ENCODE assay signal across 8 cellular contexts in the genomic region with DNA sequence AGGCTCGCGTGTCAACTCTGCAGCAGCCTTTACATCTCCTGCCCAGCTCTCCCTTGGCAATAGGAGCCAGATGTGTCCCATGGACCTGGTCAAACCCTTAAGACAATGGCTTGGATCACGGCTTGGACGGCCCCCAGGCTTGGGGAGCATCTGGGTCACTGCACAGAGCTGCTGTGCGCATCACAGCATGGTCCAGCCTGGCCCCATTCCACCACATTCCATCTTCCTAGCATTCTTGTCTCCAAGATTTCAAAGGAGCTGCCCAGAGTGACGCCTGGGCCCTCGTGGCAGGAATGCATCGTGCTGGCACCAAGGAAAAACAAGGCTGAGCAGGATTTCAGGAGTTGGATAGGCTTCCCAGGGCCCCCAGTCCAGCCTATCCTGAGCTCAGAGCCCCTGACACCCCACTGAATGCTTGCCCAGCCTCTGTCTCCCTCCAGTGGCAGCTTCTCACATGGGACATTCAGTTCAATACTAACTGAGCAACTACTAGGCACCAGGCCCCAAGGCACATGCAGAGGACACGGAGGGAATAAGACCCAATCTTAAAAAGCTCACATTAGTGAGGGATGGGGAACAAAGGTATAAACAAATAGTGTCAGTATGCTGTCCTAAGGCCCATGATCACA. TPM values are rescaled to one million over a fixed set of nuclear protein-coding genes. Genes with fewer than 3 reads are reported as not detected.
DNase-seq lines count a peak whose midpoint lies in the region; ATAC-seq and TF ChIP-seq lines count a peak whose summit lies in the region.

No MANE protein-coding gene starts in this region.

- peak overlapping the region; percentile 67 to 99 (median 96) for H3K27ac ChIP-seq in spleen

- POLR2A ChIA-PET in WTC11 (lab: Charles Lee) = interaction anchor here (0.8 kb wide), 1 partner anchor 109 kb away, joined by 3 read pairs; no protein-coding TSS in a partner anchor

- peaks cover 11% of the 10 kb centered on the region for H3K36me3 Mint-ChIP-seq in WTC11

- H3K9me3 Mint-ChIP-seq in WTC11 = peaks cover 4% of the 10 kb centered on the region; the same call in 1 of the 2 replicates

- WGBS in spleen, 5 donors = 61 to 90% (median 83%) methylated on average over 9 of the region's 9 CpGs

- no peak overlapping the region for H3K4me3 Mint-ChIP-seq in WTC11

- H3K9me3 ChIP-seq in spleen = no peaks in the 10 kb centered on the region

- H3K36me3 ChIP-seq in spleen = peaks cover 0 to 20% (median 0%) of the 10 kb centered on the region in 6 donors

- DNase-seq in AG08395 (ENCODE audit: low spot score) (peak; percentile 67), H4 (ENCODE audit: low spot score) (peak; percentile 60), WTC11 (ENCODE audit: low spot score) (peak; percentile 31), glomerular visceral epithelial cell (ENCODE audit: extremely low spot score) (peak; percentile 93), spleen (no peak), LoVo (ENCODE audit: low spot score) (no peak)
- DNase-seq in stimulated activated CD4-positive, alpha-beta T cell treated with anti-CD3 and anti-CD28 coated beads, Interleukin-4, amount 100 ng/mL, for 4 hours = no peak

- H3K27me3 ChIP-seq in spleen (replicated peaks in 1 of 7) = no peaks in the 10 kb centered on the region

- TF ChIP-seq POLR2A in spleen (IDR thresholded peaks at IDR 0.05) = no peak

- ATAC-seq in WTC11 = peak; percentile 46
- ATAC-seq in GM19463 (IDR thresholded peaks at IDR 0.05; ENCODE audit: unreplicated experiment) = no peak

- H3K4me1 ChIP-seq in spleen = peaks cover 67 to 98% (median 86%) of the 10 kb centered on the region in 6 donors

- no peaks in the 10 kb centered on the region for H3K27me3 Mint-ChIP-seq in WTC11 (ENCODE audit: low read depth)

- intact Hi-C loops in spleen (cut with DNase I; ENCODE audit: low total_unique reads) = no loop called here

- CTCF ChIA-PET in WTC11 (lab: Charles Lee) = interaction anchor here (0.6 to 1.3 kb wide), 22 partner anchors 13 to 310 kb away, joined by 3 to 30 read pairs (median 4); a partner anchor contains a TSS

- H3K27ac Mint-ChIP-seq in WTC11 = 0 out of 2 replicates have a peak overlapping the region, but pooled peaks have one; percentile 26

- H3K4me1 Mint-ChIP-seq in WTC11 = peaks cover 46% of the 10 kb centered on the region

- peak overlapping the region in 1 of 8 donors; percentile 64 for H3K4me3 ChIP-seq in spleen

- TF ChIP-seq CTCF in WTC11 (IDR thresholded peaks at IDR 0.05) (0 out of 2 replicates have a peak, but pooled peaks have one; percentile 17), spleen (IDR thresholded peaks at IDR 0.05 in 8 of 11, conservative IDR thresholded peaks at IDR 0.05 in 3 of 11) (peak in 10 of 11 experiments; percentile 26 to 69 (median 56))

TF ChIP-seq in WTC11, 78 proteins besides CTCF, POLR2A, EP300 and RAD21:
- no peak for TF ChIP-seq ESRRA (CRISPR knock-in tag; IDR thresholded peaks at IDR 0.05; ENCODE audit: borderline replicate concordance)
- TF ChIP-seq GTF2I (CRISPR knock-in tag; conservative IDR thresholded peaks at IDR 0.05) = peak; percentile 77; the same call in 1 of the 2 replicates
TF ChIP-seq in WTC11: peak in this region for 1.

RNA-seq across cellular contexts. Expression of a gene that starts 34.3 kb away (rescaled TPM):
- 12.0 and 15.5 TPM in 2 replicates for total RNA-seq in H4 (2014; rRNA removed; shearing (Covaris generic))
- total RNA-seq in WTC11 (2021) = 5.0 to 7.6 TPM (median 6.7 TPM) in 3 replicates
- total RNA-seq in spleen = 10 to 100 TPM; 21.3 to 56.6 (median 40.1) TPM
- 10 to 100 TPM in 1 of 3 donors, 1 to 10 TPM in 2; 8.3 to 19.8 (median 9.2) TPM for polyA plus RNA-seq in spleen

RNA-seq across cellular contexts. Expression of a gene that starts 36.7 kb away (rescaled TPM):
- 158 and 163 TPM in 2 replicates for total RNA-seq in H4 (2014; rRNA removed; shearing (Covaris generic))
- total RNA-seq in WTC11 (2021) (21.0 to 23.9 TPM (median 23.8 TPM) in 3 replicates), spleen (100 to 1,000 TPM in 3 of 7 donors, 10 to 100 TPM in 4; 65.5 to 132 (median 76.8) TPM)
- 10 to 100 TPM; 61.9 to 76.2 (median 74.7) TPM for polyA plus RNA-seq in spleen

RNA-seq across cellular contexts. Expression of a gene that starts 50.6 kb away (rescaled TPM):
- total RNA-seq in H4 (2014; rRNA removed; shearing (Covaris generic)) = 0.85 and 1.1 TPM in 2 replicates
- total RNA-seq in WTC11 (2021) (1.6 to 3.5 TPM (median 2.5 TPM) in 3 replicates), spleen (10 to 100 TPM in 4 of 7 donors, 1 to 10 TPM in 3; 1.4 to 19.0 (median 10.7) TPM)
- 1 to 10 TPM in 1 of 3 donors, under 1 TPM in 2; 0.15 to 1.3 (median 0.33) TPM for polyA plus RNA-seq in spleen

Comparison
In these comparisons a context has a peak if more than half of its experiments do, and no peak if none do; other contexts are left out.
1. DNase-seq: peak in AG08395 (single experiment), H4 (single experiment), WTC11 (single experiment) and glomerular visceral epithelial cell (single experiment); none in spleen (single experiment), LoVo (single experiment) and stimulated activated CD4-positive, alpha-beta T cell treated with anti-CD3 and anti-CD28 coated beads, Interleukin-4, amount 100 ng/mL, for 4 hours (0 of 2).